In the genomic region with DNA sequence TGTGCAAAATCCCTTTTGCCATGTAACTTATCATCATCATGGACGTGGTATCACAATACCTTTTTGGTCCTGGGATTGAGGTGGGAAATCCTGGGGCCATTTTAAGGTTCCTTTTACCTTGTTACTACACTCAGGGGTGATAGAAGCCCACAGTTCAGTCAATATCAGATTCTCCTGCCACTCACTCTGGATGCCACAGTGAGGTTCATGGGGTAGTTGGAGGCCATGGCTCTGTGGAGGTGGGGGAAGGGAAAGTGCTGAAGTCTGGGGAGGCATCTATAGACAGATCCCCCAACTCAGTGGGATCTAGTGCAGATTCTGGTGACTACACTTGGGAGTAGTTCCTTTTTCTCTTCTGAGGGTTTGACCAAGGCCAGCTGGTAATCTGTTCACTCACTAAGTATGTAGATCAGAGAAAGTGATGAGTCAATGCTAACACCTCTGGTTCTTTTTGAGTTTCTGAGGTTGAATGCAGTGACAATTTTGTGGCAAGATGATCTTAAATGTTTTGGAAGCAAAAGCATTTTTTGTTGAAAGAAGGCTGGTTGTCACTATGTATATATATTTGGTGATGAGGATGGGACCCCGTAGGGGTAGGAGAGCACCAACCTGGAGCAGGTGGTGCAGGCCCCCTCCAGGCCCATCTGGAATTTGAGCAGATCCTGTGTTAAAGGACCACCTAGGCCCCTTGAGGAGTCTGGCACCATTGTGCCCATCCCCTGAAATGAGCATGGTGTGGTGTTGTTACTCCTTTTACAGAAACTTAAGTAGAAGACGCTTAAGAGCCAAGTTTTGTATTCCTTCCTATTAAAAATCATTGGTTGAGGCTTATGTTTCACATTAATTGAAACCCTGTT, we compare ENCODE assay signal across 13 cellular contexts. TPM values are rescaled to one million over a fixed set of nuclear protein-coding genes. Genes with fewer than 3 reads are reported as not detected.
DNase-seq lines count a peak whose midpoint lies in the region; ATAC-seq and TF ChIP-seq lines count a peak whose summit lies in the region.
"Had no signal": no experiment of that assay in that cellular context is flagged by ENCODE, and none has a peak within 500 bp of the region (broad histone marks: within the 10 kb centered on the region; RNA-seq: fewer than 3 reads in every experiment).

No MANE protein-coding gene starts in this region.

- no peaks in the 10 kb centered on the region for H3K9me3 ChIP-seq in right lobe of liver
- H3K9me3 ChIP-seq: psoas muscle had no signal

- no peak overlapping the region for H3K27ac ChIP-seq in right lobe of liver
- H3K27ac ChIP-seq: C4-2B, psoas muscle had no signal

- no peaks in the 10 kb centered on the region for H3K4me1 ChIP-seq in right lobe of liver
- H3K4me1 ChIP-seq: psoas muscle had no signal

- 86% methylated on average over 2 of the region's 3 CpGs for WGBS in right lobe of liver (ENCODE audit: insufficient coverage, low coverage, low lambda C conversion rate, missing lambda C conversion rate)

- no peak for TF ChIP-seq CTCF in GM10266 (IDR thresholded peaks at IDR 0.05; ENCODE audit: control insufficient read depth, insufficient read depth, low read depth, missing control alignments)
- no peak for TF ChIP-seq CTCF in right lobe of liver (IDR thresholded peaks at IDR 0.05)

- H3K36me3 Mint-ChIP-seq in activated naive CD8-positive, alpha-beta T cell: no peaks in the 10 kb centered on the region

- intact Hi-C loops in right lobe of liver (cut with DNase I): no loop called here

- H3K9me3 Mint-ChIP-seq in activated naive CD8-positive, alpha-beta T cell (ENCODE audit: low read depth): no peaks in the 10 kb centered on the region
- H3K9me3 Mint-ChIP-seq: T-helper 1 cell treated with Interleukin-12 subunit alpha and Interleukin-12 subunit beta and Interleukin-4 antibody, amounts not matched to agents 30 μg/mL and 1 μg/mL, for 36 hours had no signal

- peak overlapping the region; percentile 47 for H3K4me3 Mint-ChIP-seq in activated naive CD8-positive, alpha-beta T cell
- H3K4me3 Mint-ChIP-seq: T-helper 1 cell treated with Interleukin-12 subunit alpha and Interleukin-12 subunit beta and Interleukin-4 antibody, amounts not matched to agents 30 μg/mL and 1 μg/mL, for 36 hours had no signal

- H3K27ac Mint-ChIP-seq in activated naive CD8-positive, alpha-beta T cell: peak overlapping the region; percentile 67
- H3K27ac Mint-ChIP-seq: T-helper 1 cell treated with Interleukin-12 subunit alpha and Interleukin-12 subunit beta and Interleukin-4 antibody, amounts not matched to agents 30 μg/mL and 1 μg/mL, for 36 hours had no signal

- H3K4me1 Mint-ChIP-seq in activated naive CD8-positive, alpha-beta T cell (ENCODE audit: low read depth): peaks cover 29% of the 10 kb centered on the region

- DNase-seq in GM10266 (ENCODE audit: extremely low spot score) (peak; percentile 53), H7 (no peak), DMS79 treated with DMSO at 0.1 percent for 48 hours (lab: John Stamatoyannopoulos, UW) (no peak), right lobe of liver (no peak)
- DNase-seq: NCI-H187; psoas muscle; stimulated activated CD4-positive, alpha-beta T cell treated with anti-CD3 and anti-CD28 coated beads, Interleukin-4, amount 100 ng/mL, for 1 hour had no signal

- no peaks in the 10 kb centered on the region for H3K36me3 ChIP-seq in H7 (replicated peaks; ENCODE audit: control insufficient read depth, insufficient read depth, low read length)
- H3K36me3 ChIP-seq in right lobe of liver: no peaks in the 10 kb centered on the region

- ATAC-seq in GM19452 (IDR thresholded peaks at IDR 0.05; ENCODE audit: unreplicated experiment) (peak; percentile 72), HG03108 (IDR thresholded peaks at IDR 0.05; ENCODE audit: unreplicated experiment) (peak; percentile 75), HG02981 (IDR thresholded peaks at IDR 0.05; ENCODE audit: unreplicated experiment) (no peak), right lobe of liver (no peak)
- ATAC-seq: psoas muscle had no signal

- H3K27me3 Mint-ChIP-seq in activated naive CD8-positive, alpha-beta T cell: no peaks in the 10 kb centered on the region

- H3K27me3 ChIP-seq in H7 (ENCODE audit: control insufficient read depth, insufficient read depth, low read length) (no peaks in the 10 kb centered on the region; the same call in 1 of the 2 replicates), right lobe of liver (no peaks in the 10 kb centered on the region)

- H3K4me3 ChIP-seq in H7 (ENCODE audit: insufficient read depth, low read depth, low read length): no peak overlapping the region
- no peak overlapping the region for H3K4me3 ChIP-seq in right lobe of liver
- H3K4me3 ChIP-seq: psoas muscle had no signal

- no peak for TF ChIP-seq POLR2A in right lobe of liver (IDR thresholded peaks at IDR 0.05)

RNA-seq across cellular contexts. Expression of a gene that starts 18.8 kb away (rescaled TPM):
- total RNA-seq in H7 (2014; rRNA removed; shearing (Covaris generic)): 0.21 and 2.7 TPM in 2 replicates
- total RNA-seq in right lobe of liver: 10 to 100 TPM in 5 of 6 experiments, 1 to 10 TPM in 1; 4.8 to 19.6 (median 14.6) TPM

Comparison
In these comparisons a context has a peak if more than half of its experiments do, and no peak if none do; other contexts are left out.
1. ATAC-seq: peak in GM19452 (single experiment) and HG03108 (single experiment); none in HG02981 (single experiment) and right lobe of liver (0 of 4).